1 cellular context compared by ENCODE assay signal in genomic region chr17:78176548-78177025, GRCh38.
TF ChIP-seq lines count a peak whose summit lies in the region.

No MANE protein-coding gene starts in this region.

TF ChIP-seq in GM12878, 131 proteins besides CTCF, POLR2A, EP300 and RAD21 (continued from another document):
- TF ChIP-seq NKRF (conservative IDR thresholded peaks at IDR 0.05) (no peak; the same call in 1 of the 2 replicates), STAT1 (conservative IDR thresholded peaks at IDR 0.05) (no peak), SUPT20H (IDR thresholded peaks at IDR 0.05; ENCODE audit: borderline replicate concordance, control insufficient read depth, low read depth, low read length) (no peak), CBX3 (IDR thresholded peaks at IDR 0.05; ENCODE audit: borderline replicate concordance, low read depth) (no peak), TCF7 (IDR thresholded peaks at IDR 0.05; ENCODE audit: borderline replicate concordance) (no peak), TAF1 (IDR thresholded peaks at IDR 0.05; ENCODE audit: borderline replicate concordance, low read depth, low read length) (no peak), HDGF (IDR thresholded peaks at IDR 0.05) (no peak), RCOR1 (conservative IDR thresholded peaks at IDR 0.05; ENCODE audit: low read depth, low read length) (0 out of 2 replicates have a peak, but pooled peaks have one; percentile 57), RAD51 (IDR thresholded peaks at IDR 0.05) (no peak), ETV6 (conservative IDR thresholded peaks at IDR 0.05 in 1 of 2, IDR thresholded peaks at IDR 0.05 in 1 of 2; ENCODE audit: borderline replicate concordance in 1 of 2, low read depth in 1 of 2) (no peak; a peak in 1 of 4 replicates), IRF4 (IDR thresholded peaks at IDR 0.05; ENCODE audit: low read depth, low read length) (0 out of 2 replicates have a peak, but pooled peaks have one; percentile 51), CBFB (IDR thresholded peaks at IDR 0.05; ENCODE audit: low read depth) (no peak), ELK1 (IDR thresholded peaks at IDR 0.05; ENCODE audit: low read depth, low read length) (0 out of 2 replicates have a peak, but pooled peaks have one; percentile 25), ATF7 (IDR thresholded peaks at IDR 0.05; ENCODE audit: low read depth) (no peak), TBL1XR1 (IDR thresholded peaks at IDR 0.05; ENCODE audit: low read depth, low read length) (0 out of 2 replicates have a peak, but pooled peaks have one; percentile 0), ZNF384 (IDR thresholded peaks at IDR 0.05; ENCODE audit: borderline replicate concordance, low read depth, low read length) (no peak), SMC3 (IDR thresholded peaks at IDR 0.05; ENCODE audit: borderline replicate concordance, low read length) (peak; percentile 95)
